ENCODE assay signal across 8 cellular contexts in the genomic region with DNA sequence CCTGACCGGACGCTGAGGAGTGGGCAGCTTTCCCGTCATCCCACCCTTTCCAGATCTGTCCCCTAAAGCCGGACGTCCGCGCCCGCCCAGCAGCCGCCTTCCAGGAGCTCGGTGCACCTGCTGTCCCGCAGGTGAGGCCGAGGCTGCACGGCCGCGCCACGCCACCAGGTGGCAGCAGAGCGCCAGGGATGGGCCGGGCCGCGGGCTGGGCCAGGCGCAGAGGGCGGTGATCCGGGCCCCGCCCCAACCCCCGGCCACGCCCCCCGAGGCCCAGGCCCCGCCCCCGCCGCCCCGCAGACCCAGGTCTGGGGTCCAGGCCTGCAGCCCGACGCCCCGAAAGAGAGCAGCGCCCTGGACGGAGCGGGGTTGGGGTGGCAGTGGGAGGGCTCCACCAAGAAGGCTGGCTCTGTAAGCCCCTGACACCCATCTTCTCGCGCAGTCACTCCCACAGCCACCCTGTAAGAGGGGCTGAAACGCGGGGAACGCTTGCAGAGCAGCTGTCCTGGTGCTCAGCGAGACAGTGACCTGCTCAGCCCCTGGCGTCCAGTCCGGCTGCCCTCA. TPM values are rescaled to one million over a fixed set of nuclear protein-coding genes. Genes with fewer than 3 reads are reported as not detected.
DNase-seq lines count a peak whose midpoint lies in the region; ATAC-seq and TF ChIP-seq lines count a peak whose summit lies in the region.

No MANE protein-coding gene starts in this region.

- TF ChIP-seq POLR2A in erythroblast (IDR thresholded peaks at IDR 0.05; ENCODE audit: low read length): no peak

- peaks cover 8 to 21% (median 16%) of the 10 kb centered on the region in 3 donors for H3K27me3 Mint-ChIP-seq in CD14-positive monocyte (ENCODE audit: low read depth in 3 of 3)
- peaks cover 54% of the 10 kb centered on the region for H3K27me3 Mint-ChIP-seq in nephron progenitor cell (ENCODE audit: low read depth, poor library complexity)

- H3K36me3 Mint-ChIP-seq in CD14-positive monocyte: no peaks in the 10 kb centered on the region
- H3K36me3 Mint-ChIP-seq in nephron progenitor cell (ENCODE audit: low read depth): no peaks in the 10 kb centered on the region

- peak; percentile 78 for ATAC-seq in GM19397 (IDR thresholded peaks at IDR 0.05; ENCODE audit: unreplicated experiment)
- ATAC-seq in HG03520 (IDR thresholded peaks at IDR 0.05; ENCODE audit: unreplicated experiment): no peak

- TF ChIP-seq CTCF in CD14-positive monocyte (IDR thresholded peaks at IDR 0.05): peak; percentile 99
- peak; percentile 75 for TF ChIP-seq CTCF in nephron progenitor cell (IDR thresholded peaks at IDR 0.05)

- intact Hi-C loops in CD14-positive monocyte (cut with micrococcal nuclease): loop anchor here (2.0 to 5.0 kb wide), 3 partner anchors 315 to 550 kb away; no protein-coding TSS in a partner anchor

- H3K4me1 Mint-ChIP-seq in CD14-positive monocyte: peaks cover 7% of the 10 kb centered on the region
- peaks cover 27% of the 10 kb centered on the region for H3K4me1 Mint-ChIP-seq in nephron progenitor cell

- DNase-seq in CD14-positive monocyte (ENCODE audit: low spot score) (peak; percentile 48), NCI-H460 (ENCODE audit: extremely low read depth, low read depth) (peak; percentile 41), erythroblast (lab: John Stamatoyannopoulos, UW) (peak; percentile 51 to 77), nephron progenitor cell (peak; percentile 94)
- DNase-seq in activated CD8-positive, alpha-beta memory T cell treated with anti-CD3 and anti-CD28 coated beads, Interleukin-2, amount 50 U/mL, for 48 hours: peak; percentile 99
- DNase-seq in stimulated activated naive CD4-positive, alpha-beta T cell (lab: John Stamatoyannopoulos, UW): peak; percentile 68 to 90 (median 84)

- H3K9me3 Mint-ChIP-seq in CD14-positive monocyte: peaks cover 0 to 8% (median 5%) of the 10 kb centered on the region in 7 donors
- H3K9me3 Mint-ChIP-seq in nephron progenitor cell: peaks cover 10% of the 10 kb centered on the region

- H3K4me3 Mint-ChIP-seq in CD14-positive monocyte: peak overlapping the region in 1 of 2 donors; percentile 15
- no peak overlapping the region for H3K4me3 Mint-ChIP-seq in nephron progenitor cell

- H3K27ac Mint-ChIP-seq in CD14-positive monocyte (no peak overlapping the region), nephron progenitor cell (no peak overlapping the region)

RNA-seq across cellular contexts. Expression of a gene that starts 32.2 kb away (rescaled TPM):
- not detected for polyA plus RNA-seq in CD14-positive monocyte
- total RNA-seq in NCI-H460 (2014; rRNA removed; shearing (Covaris generic)): not detected in 2 replicates
- polyA plus RNA-seq in NCI-H460 (2014; cell fraction: nucleus; rRNA removed): not detected in 2 replicates

Comparison
In these comparisons a context has a peak if more than half of its experiments do, and no peak if none do; other contexts are left out.
1. DNase-seq: peak in every context shown above with its lines; median percentile 99 in activated CD8-positive, alpha-beta memory T cell treated with anti-CD3 and anti-CD28 coated beads, Interleukin-2, amount 50 U/mL, for 48 hours; 94 in nephron progenitor cell; 84 in stimulated activated naive CD4-positive, alpha-beta T cell; 64 in erythroblast; 48 in CD14-positive monocyte; 41 in NCI-H460.